ENCODE assay signal across 8 cellular contexts in the genomic region with DNA sequence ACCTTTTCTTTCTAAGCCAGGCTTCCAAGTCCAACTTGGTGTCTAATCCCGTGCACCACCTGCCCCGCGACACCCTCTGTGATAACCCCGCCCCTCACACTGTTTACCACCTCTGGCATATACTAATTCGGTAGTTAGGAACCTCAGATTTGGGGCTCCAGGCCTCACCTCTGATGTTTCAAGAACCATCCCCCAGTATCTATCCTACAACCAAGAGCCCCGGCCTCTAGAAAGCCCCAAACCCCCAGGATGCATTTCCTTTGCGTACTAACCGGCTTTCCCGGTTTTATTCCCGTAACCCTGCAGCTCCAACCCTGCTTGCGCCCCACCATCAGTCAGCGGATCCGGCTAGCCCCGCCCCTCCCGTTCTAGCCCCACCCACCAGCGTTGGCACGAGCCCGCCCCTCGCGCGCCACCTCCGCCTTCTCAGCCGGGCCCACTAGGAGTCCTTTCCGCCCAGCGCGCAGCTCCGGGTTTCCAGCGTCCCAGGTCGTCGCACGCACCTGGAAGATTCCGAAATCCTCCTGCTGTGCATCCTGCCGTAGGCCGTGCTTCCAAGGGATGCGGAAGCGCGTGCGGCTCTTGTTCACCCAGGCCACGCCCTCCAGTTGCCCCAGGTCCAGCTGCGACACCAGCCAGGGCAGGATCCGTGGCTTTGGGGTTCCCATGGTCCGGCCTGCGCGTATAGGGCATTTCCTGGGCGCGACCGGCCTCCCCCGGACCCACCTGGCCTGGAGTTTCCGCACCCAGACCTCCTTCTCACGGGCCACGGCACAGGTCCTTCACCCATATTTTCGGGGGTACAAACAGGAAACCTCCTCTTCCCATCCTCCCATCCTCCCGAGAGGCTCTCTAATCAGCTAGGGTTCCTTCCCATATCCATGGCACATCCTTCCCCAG. TPM values are rescaled to one million over a fixed set of nuclear protein-coding genes. Genes with fewer than 3 reads are reported as not detected.
DNase-seq lines count a peak whose midpoint lies in the region; ATAC-seq and TF ChIP-seq lines count a peak whose summit lies in the region.

No MANE protein-coding gene starts in this region.

- peak; percentile 16 for TF ChIP-seq CTCF in choroid plexus epithelial cell (conservative IDR thresholded peaks at IDR 0.05; ENCODE audit: low read depth, low read length)

- ATAC-seq in HG02763 (IDR thresholded peaks at IDR 0.05; ENCODE audit: unreplicated experiment): peak; percentile 34
- peak; percentile 78 for ATAC-seq in left colon
- ATAC-seq in HG02884 (IDR thresholded peaks at IDR 0.05; ENCODE audit: unreplicated experiment): no peak

- peak overlapping the region; percentile 86 for H3K4me3 ChIP-seq in choroid plexus epithelial cell (ENCODE audit: low read depth, low read length)

- intact Hi-C loops in left colon (cut with DNase I, micrococcal nuclease): no loop called here

- DNase-seq in DMS153 treated with DMSO at 0.1 percent for 48 hours (lab: John Stamatoyannopoulos, UW; ENCODE audit: unreplicated experiment) (peak; percentile 75), NCI-H446 treated with DMSO at 0.1 percent for 48 hours (lab: John Stamatoyannopoulos, UW) (peak; percentile 25), choroid plexus epithelial cell (ENCODE audit: low read depth) (peak; percentile 80), left colon (peak; percentile 91 to 97)
- peak; percentile 91 to 94 for DNase-seq in activated CD4-positive, alpha-beta T cell treated with anti-CD3 and anti-CD28 coated beads for 4 hours
- peak; percentile 92 to 95 for DNase-seq in stimulated activated CD4-positive, alpha-beta T cell treated with anti-CD3 and anti-CD28 coated beads, Interleukin-1b, Interleukin-23, amount 100 ng/mL, for 4 hours (ENCODE audit: low read depth in 2 of 2)

RNA-seq across cellular contexts. Expression of gene IRF3, which starts 1.2 kb away (rescaled TPM):
- 10 to 100 TPM; 69.0 to 83.1 TPM for total RNA-seq in left colon

RNA-seq across cellular contexts. Expression of gene BCL2L12, which starts 1.3 kb away (rescaled TPM):
- 10 to 100 TPM; 13.8 to 14.9 TPM for total RNA-seq in left colon

RNA-seq across cellular contexts. Expression of gene PRMT1, which starts 12.7 kb away (rescaled TPM):
- total RNA-seq in left colon: 10 to 100 TPM; 66.7 to 83.9 TPM

RNA-seq across cellular contexts. Expression of gene SCAF1, which starts 22.4 kb away (rescaled TPM):
- total RNA-seq in left colon: 10 to 100 TPM; 60.9 to 62.7 TPM

RNA-seq across cellular contexts. Expression of gene RRAS, which starts 24.5 kb away (rescaled TPM):
- 10 to 100 TPM; 41.7 to 76.6 TPM for total RNA-seq in left colon

Comparison
In these comparisons a context has a peak if more than half of its experiments do, and no peak if none do; other contexts are left out.
1. DNase-seq: peak in every context shown above with its lines; median percentile 94 in left colon; 94 in stimulated activated CD4-positive, alpha-beta T cell treated with anti-CD3 and anti-CD28 coated beads, Interleukin-1b, Interleukin-23, amount 100 ng/mL, for 4 hours; 92 in activated CD4-positive, alpha-beta T cell treated with anti-CD3 and anti-CD28 coated beads for 4 hours; 80 in choroid plexus epithelial cell; 75 in DMS153 treated with DMSO at 0.1 percent for 48 hours; 25 in NCI-H446 treated with DMSO at 0.1 percent for 48 hours.